In genomic region chr7:27359737-27360136, GRCh38 we compare ENCODE assay signal across 18 cellular contexts.
"Had no signal": no experiment of that assay in that cellular context is flagged by ENCODE, and none has a peak within 500 bp of the region (broad histone marks: within the 10 kb centered on the region; RNA-seq: fewer than 3 reads in every experiment).

No MANE protein-coding gene starts in this region.

- H3K4me1 Mint-ChIP-seq: natural killer cell, neural crest cell had no signal

- H3K27me3 ChIP-seq: colonic mucosa, hepatocyte, right atrium auricular region, sigmoid colon had no signal

- H3K27ac ChIP-seq: colonic mucosa, foreskin keratinocyte, hepatocyte, right atrium auricular region, sigmoid colon, skin epidermis had no signal

- H3K4me1 ChIP-seq: colonic mucosa, foreskin keratinocyte had no signal

- H3K36me3 ChIP-seq: colonic mucosa, right atrium auricular region, sigmoid colon had no signal

- H3K9me3 Mint-ChIP-seq: endodermal cell, natural killer cell, neural crest cell had no signal

- H3K4me3 ChIP-seq: colonic mucosa, hepatocyte, mucosa of descending colon, right atrium auricular region, sigmoid colon, skin epidermis had no signal

- H3K9me3 ChIP-seq: colonic mucosa, mucosa of descending colon, right atrium auricular region, sigmoid colon had no signal

- ATAC-seq: foreskin keratinocyte, natural killer cell had no signal

- H3K27ac Mint-ChIP-seq: endodermal cell had no signal

- H3K36me3 Mint-ChIP-seq: natural killer cell had no signal

- DNase-seq: colonic mucosa; effector CD4-positive, alpha-beta T cell; endodermal cell; erythroblast; foreskin keratinocyte; head of caudate nucleus; kidney; left cardiac atrium; mucosa of descending colon; natural killer cell; posterior cingulate gyrus; sigmoid colon; stimulated activated CD4-positive, alpha-beta T cell treated with anti-CD3 and anti-CD28 coated beads, Interleukin-12 subunit alpha, Interleukin-12 subunit beta, amount 100 ng/mL, for 4 hours; stimulated activated naive CD4-positive, alpha-beta T cell treated with Interleukin-2 at 50 U/mL for 16 hours had no signal

- H3K4me3 Mint-ChIP-seq: endodermal cell, natural killer cell, neural crest cell had no signal
